8 cellular contexts compared by ENCODE assay signal in genomic region chr1:31065310-31066217, GRCh38. TPM values are rescaled to one million over a fixed set of nuclear protein-coding genes. Genes with fewer than 3 reads are reported as not detected.
A peak's percentile ranks its signal among the peaks of the same experiment; 100 is the strongest.
DNase-seq lines count a peak whose midpoint lies in the region; ATAC-seq, FAIRE-seq and TF ChIP-seq lines count a peak whose summit lies in the region.

A gene with protein sequence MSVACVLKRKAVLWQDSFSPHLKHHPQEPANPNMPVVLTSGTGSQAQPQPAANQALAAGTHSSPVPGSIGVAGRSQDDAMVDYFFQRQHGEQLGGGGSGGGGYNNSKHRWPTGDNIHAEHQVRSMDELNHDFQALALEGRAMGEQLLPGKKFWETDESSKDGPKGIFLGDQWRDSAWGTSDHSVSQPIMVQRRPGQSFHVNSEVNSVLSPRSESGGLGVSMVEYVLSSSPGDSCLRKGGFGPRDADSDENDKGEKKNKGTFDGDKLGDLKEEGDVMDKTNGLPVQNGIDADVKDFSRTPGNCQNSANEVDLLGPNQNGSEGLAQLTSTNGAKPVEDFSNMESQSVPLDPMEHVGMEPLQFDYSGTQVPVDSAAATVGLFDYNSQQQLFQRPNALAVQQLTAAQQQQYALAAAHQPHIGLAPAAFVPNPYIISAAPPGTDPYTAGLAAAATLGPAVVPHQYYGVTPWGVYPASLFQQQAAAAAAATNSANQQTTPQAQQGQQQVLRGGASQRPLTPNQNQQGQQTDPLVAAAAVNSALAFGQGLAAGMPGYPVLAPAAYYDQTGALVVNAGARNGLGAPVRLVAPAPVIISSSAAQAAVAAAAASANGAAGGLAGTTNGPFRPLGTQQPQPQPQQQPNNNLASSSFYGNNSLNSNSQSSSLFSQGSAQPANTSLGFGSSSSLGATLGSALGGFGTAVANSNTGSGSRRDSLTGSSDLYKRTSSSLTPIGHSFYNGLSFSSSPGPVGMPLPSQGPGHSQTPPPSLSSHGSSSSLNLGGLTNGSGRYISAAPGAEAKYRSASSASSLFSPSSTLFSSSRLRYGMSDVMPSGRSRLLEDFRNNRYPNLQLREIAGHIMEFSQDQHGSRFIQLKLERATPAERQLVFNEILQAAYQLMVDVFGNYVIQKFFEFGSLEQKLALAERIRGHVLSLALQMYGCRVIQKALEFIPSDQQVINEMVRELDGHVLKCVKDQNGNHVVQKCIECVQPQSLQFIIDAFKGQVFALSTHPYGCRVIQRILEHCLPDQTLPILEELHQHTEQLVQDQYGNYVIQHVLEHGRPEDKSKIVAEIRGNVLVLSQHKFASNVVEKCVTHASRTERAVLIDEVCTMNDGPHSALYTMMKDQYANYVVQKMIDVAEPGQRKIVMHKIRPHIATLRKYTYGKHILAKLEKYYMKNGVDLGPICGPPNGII (minus strand): TSS chr1:31065717. CDS start chr1:31059566, 6,151 bp downstream.

- H3K9me3 ChIP-seq in psoas muscle, result no peaks in the 10 kb centered on the region

- H3K27me3 ChIP-seq in psoas muscle (ENCODE audit: insufficient read depth in 3 of 3, low read length in 2 of 3), result no peaks in the 10 kb centered on the region

- peak; percentile 70 for FAIRE-seq in urothelium cell line (lab: Jason Lieb, UNC)

- peak within 1 kb of the TSS; percentile 94 for H3K27ac ChIP-seq in psoas muscle

- H3K4me3 Mint-ChIP-seq in T-helper 1 cell treated with Interleukin-12 subunit alpha and Interleukin-12 subunit beta and Interleukin-4 antibody, amounts not matched to agents 30 μg/mL and 1 μg/mL, for 36 hours, result peak within 1 kb of the TSS; percentile 98

- peak within 1 kb of the TSS; percentile 96 for H3K4me3 ChIP-seq in psoas muscle

- intact Hi-C loops in left ventricle myocardium superior (cut with micrococcal nuclease) (loop anchor here (10.0 kb wide), 1 partner anchor 91 kb away; no protein-coding TSS in a partner anchor), psoas muscle (cut with DNase I) (loop anchor here in 1 of 2 donors (2.0 kb wide), 1 partner anchor 83 kb away; no protein-coding TSS in a partner anchor)

- 1 to 2% (median 1%) methylated on average over 62 to 72 of the region's 72 CpGs for WGBS in psoas muscle, 3 donors

- H3K4me1 ChIP-seq in psoas muscle, result peaks cover 33% of the 10 kb centered on the region

- H3K27me3 Mint-ChIP-seq in T-helper 1 cell treated with Interleukin-12 subunit alpha and Interleukin-12 subunit beta and Interleukin-4 antibody, amounts not matched to agents 30 μg/mL and 1 μg/mL, for 36 hours (ENCODE audit: low read depth), result no peaks in the 10 kb centered on the region

- peak within 1 kb of the TSS; percentile 97 for H3K27ac Mint-ChIP-seq in T-helper 1 cell treated with Interleukin-12 subunit alpha and Interleukin-12 subunit beta and Interleukin-4 antibody, amounts not matched to agents 30 μg/mL and 1 μg/mL, for 36 hours

- peak; percentile 92 for ATAC-seq in HG02884 (IDR thresholded peaks at IDR 0.05; ENCODE audit: unreplicated experiment)
- ATAC-seq in left ventricle myocardium superior, result peak; percentile 99
- ATAC-seq in psoas muscle, result peak; percentile 99

- TF ChIP-seq CTCF in GM13977 (IDR thresholded peaks at IDR 0.05; ENCODE audit: extremely low read depth, insufficient read depth, missing control alignments) (no peak), psoas muscle (IDR thresholded peaks at IDR 0.05) (peak; percentile 14)

- peaks cover 19% of the 10 kb centered on the region for H3K4me1 Mint-ChIP-seq in T-helper 1 cell treated with Interleukin-12 subunit alpha and Interleukin-12 subunit beta and Interleukin-4 antibody, amounts not matched to agents 30 μg/mL and 1 μg/mL, for 36 hours (ENCODE audit: low read depth)

- no peaks in the 10 kb centered on the region for H3K36me3 ChIP-seq in psoas muscle (ENCODE audit: insufficient read depth in 1 of 2, low read depth in 1 of 2)

- in situ Hi-C loops in GM13977 (cut with MboI; ENCODE audit: low pct_unique_long_range_greater_than_20kb, low sequenced_read_pairs, unreplicated experiment), result no loop called here

- H3K36me3 Mint-ChIP-seq in T-helper 1 cell treated with Interleukin-12 subunit alpha and Interleukin-12 subunit beta and Interleukin-4 antibody, amounts not matched to agents 30 μg/mL and 1 μg/mL, for 36 hours (ENCODE audit: low read depth), result peaks cover 5% of the 10 kb centered on the region

- H3K9me3 Mint-ChIP-seq in T-helper 1 cell treated with Interleukin-12 subunit alpha and Interleukin-12 subunit beta and Interleukin-4 antibody, amounts not matched to agents 30 μg/mL and 1 μg/mL, for 36 hours, result no peaks in the 10 kb centered on the region

- peak; percentile 96 for DNase-seq in GM13977 (ENCODE audit: low spot score)
- peak; percentile 94 for DNase-seq in NCI-H1694 (lab: John Stamatoyannopoulos, UW)
- peak; percentile 51 to 97 (median 90) for DNase-seq in amygdala (lab: John Stamatoyannopoulos, UW)
- peak; percentile 98 for DNase-seq in left ventricle myocardium superior
- peak; percentile 98 for DNase-seq in psoas muscle
- peak; percentile 99 for DNase-seq in urothelium cell line (ENCODE audit: low spot score)

RNA-seq across cellular contexts. Expression of the gene that starts here (rescaled TPM):
- total RNA-seq in left ventricle myocardium superior, result 75.0 TPM
- total RNA-seq in psoas muscle, result 10 to 100 TPM; 80.0 to 93.4 (median 81.7) TPM
- 10 to 100 TPM; 16.8 to 38.8 (median 21.2) TPM for polyA plus RNA-seq in psoas muscle

Comparison
In these comparisons a context has a peak if more than half of its experiments do, and no peak if none do; other contexts are left out.
1. Peak in every context shown above with its lines: DNase-seq, ATAC-seq, H3K4me3 ChIP-seq and H3K27ac ChIP-seq.